Comparison of ENCODE assay signal across 1 cellular context in genomic region chr2:226185613-226186211, GRCh38.
A peak's percentile ranks its signal among the peaks of the same experiment; 100 is the strongest.
TF ChIP-seq lines count a peak whose summit lies in the region.

No MANE protein-coding gene starts in this region.

TF ChIP-seq in A549, 52 proteins besides CTCF, POLR2A, EP300 and RAD21 (continued from another document):
- TF ChIP-seq, protein P1, sequence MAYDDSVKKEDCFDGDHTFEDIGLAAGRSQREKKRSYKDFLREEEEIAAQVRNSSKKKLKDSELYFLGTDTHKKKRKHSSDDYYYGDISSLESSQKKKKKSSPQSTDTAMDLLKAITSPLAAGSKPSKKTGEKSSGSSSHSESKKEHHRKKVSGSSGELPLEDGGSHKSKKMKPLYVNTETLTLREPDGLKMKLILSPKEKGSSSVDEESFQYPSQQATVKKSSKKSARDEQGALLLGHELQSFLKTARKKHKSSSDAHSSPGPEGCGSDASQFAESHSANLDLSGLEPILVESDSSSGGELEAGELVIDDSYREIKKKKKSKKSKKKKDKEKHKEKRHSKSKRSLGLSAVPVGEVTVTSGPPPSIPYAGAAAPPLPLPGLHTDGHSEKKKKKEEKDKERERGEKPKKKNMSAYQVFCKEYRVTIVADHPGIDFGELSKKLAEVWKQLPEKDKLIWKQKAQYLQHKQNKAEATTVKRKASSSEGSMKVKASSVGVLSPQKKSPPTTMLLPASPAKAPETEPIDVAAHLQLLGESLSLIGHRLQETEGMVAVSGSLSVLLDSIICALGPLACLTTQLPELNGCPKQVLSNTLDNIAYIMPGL (CRISPR knock-in tag; IDR thresholded peaks at IDR 0.05; ENCODE audit: borderline replicate concordance): no peak
- TF ChIP-seq SMC3 (IDR thresholded peaks at IDR 0.05) (0 out of 3 replicates have a peak, but pooled peaks have one; percentile 38), FOSL2 (IDR thresholded peaks at IDR 0.05) (no peak), FOSL2 (CRISPR knock-in tag; IDR thresholded peaks at IDR 0.05) (peak; percentile 59), HEYL (CRISPR knock-in tag; IDR thresholded peaks at IDR 0.05) (no peak)
TF ChIP-seq in A549: peak in this region for 10.
